ENCODE assay signal across 26 cellular contexts in the genomic region with DNA sequence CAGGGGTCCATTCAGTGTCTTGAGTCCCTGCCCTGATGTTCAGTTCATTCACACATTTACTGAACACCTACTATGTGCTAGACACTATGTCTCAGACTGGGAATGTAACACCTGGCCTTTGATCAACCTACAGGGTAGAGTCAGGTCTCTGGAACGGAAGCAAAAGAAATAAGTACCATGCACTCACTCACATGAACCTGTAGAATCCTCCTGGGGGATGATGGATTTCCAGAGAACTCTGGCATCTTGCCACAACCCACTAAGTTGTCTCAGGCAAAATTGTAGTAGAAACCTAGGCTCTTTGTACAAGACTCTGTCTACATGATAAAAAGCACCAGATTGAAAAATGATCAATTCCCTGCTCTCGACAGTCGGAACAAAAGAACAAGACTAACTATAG. TPM values are rescaled to one million over a fixed set of nuclear protein-coding genes. Genes with fewer than 3 reads are reported as not detected.
DNase-seq lines count a peak whose midpoint lies in the region; ATAC-seq and TF ChIP-seq lines count a peak whose summit lies in the region.
"Had no signal": no experiment of that assay in that cellular context is flagged by ENCODE, and none has a peak within 500 bp of the region (broad histone marks: within the 10 kb centered on the region; RNA-seq: fewer than 3 reads in every experiment).

No MANE protein-coding gene starts in this region.

- ATAC-seq in PC-3 (no peak), HG03095 (IDR thresholded peaks at IDR 0.05; ENCODE audit: unreplicated experiment) (no peak), HG02973 (IDR thresholded peaks at IDR 0.05; ENCODE audit: unreplicated experiment) (no peak)
- ATAC-seq in stimulated activated memory B cell treated with anti-CD40 and anti-IgM and Interleukin-4, amounts not matched to agents 10 μg/mL and 1 μg/mL and 100 μg/mL, for 72 hours, result peak; percentile 76
- ATAC-seq: HCT116 had no signal

- intact Hi-C loops in PC-3 (cut with micrococcal nuclease), result no loop called here

- H3K27me3 Mint-ChIP-seq in stimulated activated memory B cell treated with anti-CD40 and anti-IgM and Interleukin-4, amounts not matched to agents 10 μg/mL and 1 μg/mL and 100 μg/mL, for 72 hours, result no peaks in the 10 kb centered on the region
- H3K27me3 Mint-ChIP-seq: CD4-positive, alpha-beta memory T cell had no signal

- H3K4me2 ChIP-seq in Karpas-422 (ENCODE audit: low read depth, low read length, poor library complexity, severe bottlenecking) (no peak overlapping the region), PC-3 (ENCODE audit: low read length) (no peak overlapping the region)

- H3K27ac Mint-ChIP-seq in stimulated activated memory B cell treated with anti-CD40 and anti-IgM and Interleukin-4, amounts not matched to agents 10 μg/mL and 1 μg/mL and 100 μg/mL, for 72 hours, result peak overlapping the region; percentile 14

- no peak for TF ChIP-seq CTCF in PC-3 (conservative IDR thresholded peaks at IDR 0.05; ENCODE audit: low read depth, low read length)
- TF ChIP-seq CTCF in coronary artery (IDR thresholded peaks at IDR 0.05), result no peak

- no peaks in the 10 kb centered on the region for H3K9me3 Mint-ChIP-seq in stimulated activated memory B cell treated with anti-CD40 and anti-IgM and Interleukin-4, amounts not matched to agents 10 μg/mL and 1 μg/mL and 100 μg/mL, for 72 hours
- H3K9me3 Mint-ChIP-seq: CD4-positive, alpha-beta memory T cell had no signal

- H3K27me3 ChIP-seq in Karpas-422 (ENCODE audit: low read length) (no peaks in the 10 kb centered on the region), PC-3 (ENCODE audit: low read length) (0 out of 2 replicates have a peak, but pooled peaks cover 4% of the 10 kb centered on the region)
- H3K27me3 ChIP-seq: BE2C, MG63, Peyer's patch had no signal

- peak; percentile 15 for DNase-seq in activated CD8-positive, alpha-beta memory T cell treated with anti-CD3 and anti-CD28 coated beads for 24 hours
- no peak for DNase-seq in activated CD8-positive, alpha-beta memory T cell treated with anti-CD3 and anti-CD28 coated beads, Interleukin-2, amount 50 U/mL, for 4 hours
- DNase-seq in Karpas-422, result peak; percentile 58
- no peak for DNase-seq in PC-3
- no peak for DNase-seq in coronary artery (ENCODE audit: low spot score)
- DNase-seq: BE2C; Caco-2; CD4-positive, alpha-beta memory T cell; DMS 273 treated with DMSO at 0.1 percent for 48 hours; DND-41; GM23248; MG63; NCI-H1048; NCI-H146; NCI-H2029; NCI-H2171 treated with DMSO at 0.1 percent for 48 hours; NCI-H526; NK-92 treated with Interleukin-12 subunit alpha and Interleukin-12 subunit beta, amount 100 ng/mL, for 24 hours; Peyer's patch; SJCRH30; T-helper 1 cell had no signal

- H3K79me2 ChIP-seq in Karpas-422 (ENCODE audit: low read length) (no peaks in the 10 kb centered on the region), PC-3 (ENCODE audit: low read length) (no peaks in the 10 kb centered on the region)

- H2AFZ ChIP-seq in Karpas-422 (ENCODE audit: low read length), result no peak overlapping the region
- no peak overlapping the region for H2AFZ ChIP-seq in PC-3 (ENCODE audit: low read length)
- H2AFZ ChIP-seq: GM23248 had no signal

- H3K9ac ChIP-seq in Karpas-422 (ENCODE audit: low read length) (no peak overlapping the region), PC-3 (ENCODE audit: low read length) (no peak overlapping the region)
- H3K9ac ChIP-seq: GM23248 had no signal

- no peak overlapping the region for H3K4me3 Mint-ChIP-seq in stimulated activated memory B cell treated with anti-CD40 and anti-IgM and Interleukin-4, amounts not matched to agents 10 μg/mL and 1 μg/mL and 100 μg/mL, for 72 hours
- H3K4me3 Mint-ChIP-seq: CD4-positive, alpha-beta memory T cell had no signal

- H3K9me3 ChIP-seq in Karpas-422 (ENCODE audit: low read length) (no peaks in the 10 kb centered on the region), PC-3 (ENCODE audit: low read length) (no peaks in the 10 kb centered on the region)
- H3K9me3 ChIP-seq: BE2C, Caco-2, MG63, Peyer's patch, SJCRH30 had no signal

- no TSS peak for BruUV-seq in PC-3 (replicated peaks; lab: Mats Ljungman, UMichigan)

- H3K9me2 ChIP-seq in Karpas-422 (replicated peaks; ENCODE audit: insufficient read depth, low read length), result no peaks in the 10 kb centered on the region
- no peaks in the 10 kb centered on the region for H3K9me2 ChIP-seq in PC-3 (replicated peaks; ENCODE audit: low read length)

- POLR2A ChIA-PET in PC-3 (lab: Charles Lee; ENCODE audit: unreplicated experiment), result no interaction called here

- H3K4me1 Mint-ChIP-seq in stimulated activated memory B cell treated with anti-CD40 and anti-IgM and Interleukin-4, amounts not matched to agents 10 μg/mL and 1 μg/mL and 100 μg/mL, for 72 hours, result peaks cover 66% of the 10 kb centered on the region

- no peaks in the 10 kb centered on the region for H3K36me3 Mint-ChIP-seq in stimulated activated memory B cell treated with anti-CD40 and anti-IgM and Interleukin-4, amounts not matched to agents 10 μg/mL and 1 μg/mL and 100 μg/mL, for 72 hours
- H3K36me3 Mint-ChIP-seq: CD4-positive, alpha-beta memory T cell had no signal

- CTCF ChIA-PET in PC-3 (lab: Charles Lee), result no interaction called here

- no peak overlapping the region for H3K27ac ChIP-seq in Karpas-422 (ENCODE audit: low read length)
- peak overlapping the region; percentile 54 for H3K27ac ChIP-seq in PC-3 (ENCODE audit: low read length)
- no peak overlapping the region for H3K27ac ChIP-seq in coronary artery
- H3K27ac ChIP-seq: GM23248, Peyer's patch, SJCRH30 had no signal

- H3K4me3 ChIP-seq in Karpas-422 (ENCODE audit: low read length), result no peak overlapping the region
- no peak overlapping the region for H3K4me3 ChIP-seq in PC-3 (ENCODE audit: low read length)
- H3K4me3 ChIP-seq in coronary artery, result no peak overlapping the region
- H3K4me3 ChIP-seq: GM23248, MG63, Peyer's patch, SJCRH30 had no signal

- H3K4me1 ChIP-seq in Karpas-422 (ENCODE audit: low read length), result peaks cover 72% of the 10 kb centered on the region
- peaks cover 20% of the 10 kb centered on the region for H3K4me1 ChIP-seq in PC-3 (ENCODE audit: insufficient read depth, low read length)
- H3K4me1 ChIP-seq: BE2C, Peyer's patch, SJCRH30 had no signal

- H4K20me1 ChIP-seq in Karpas-422 (ENCODE audit: insufficient read depth, low read depth, low read length), result no peaks in the 10 kb centered on the region
- H4K20me1 ChIP-seq in PC-3 (ENCODE audit: low read length), result no peaks in the 10 kb centered on the region

- no peaks in the 10 kb centered on the region for H3F3A ChIP-seq in PC-3 (ENCODE audit: low read length, unreplicated experiment)

- H3K36me3 ChIP-seq in Karpas-422 (ENCODE audit: insufficient read depth, low read length), result no peaks in the 10 kb centered on the region
- H3K36me3 ChIP-seq in PC-3 (ENCODE audit: low read depth, low read length), result no peaks in the 10 kb centered on the region
- H3K36me3 ChIP-seq: BE2C, MG63, Peyer's patch, SJCRH30 had no signal

RNA-seq across cellular contexts. Expression of a gene that starts 4.7 kb away (rescaled TPM):
- total RNA-seq in Karpas-422 (2014; rRNA removed; shearing (Covaris generic); ENCODE audit: low replicate concordance), result 2.0 and 2.6 TPM in 2 replicates
- total RNA-seq in PC-3 (2014; rRNA removed), result 0.35 TPM in 1 of 2 replicates, not detected in the other
- total RNA-seq: A172, SJCRH30 had no signal

RNA-seq across cellular contexts. Expression of a gene that starts 21.3 kb away (rescaled TPM):
- 152 and 200 TPM in 2 replicates for total RNA-seq in Karpas-422 (2014; rRNA removed; shearing (Covaris generic); ENCODE audit: low replicate concordance)
- 3.2 and 4.4 TPM in 2 replicates for total RNA-seq in PC-3 (2014; rRNA removed)
- total RNA-seq: Caco-2, SJCRH30 had no signal

Comparison
In these comparisons a context has a peak if more than half of its experiments do, and no peak if none do; other contexts are left out.
1. DNase-seq: peak in activated CD8-positive, alpha-beta memory T cell treated with anti-CD3 and anti-CD28 coated beads for 24 hours (single experiment) and Karpas-422 (single experiment); none in activated CD8-positive, alpha-beta memory T cell treated with anti-CD3 and anti-CD28 coated beads, Interleukin-2, amount 50 U/mL, for 4 hours (single experiment), PC-3 (single experiment) and coronary artery (single experiment).
2. RNA of a gene that starts 21.3 kb away (total RNA-seq): 152 to 200 TPM in Karpas-422; 3.2 to 4.4 TPM in PC-3; every median in the first group is over 10 times any median in the second.